ENCODE assay signal across 25 cellular contexts in genomic region chr10:125256026-125256425, GRCh38.
"Had no signal": no experiment of that assay in that cellular context is flagged by ENCODE, and none has a peak within 500 bp of the region (broad histone marks: within the 10 kb centered on the region; RNA-seq: fewer than 3 reads in every experiment).

No MANE protein-coding gene starts in this region.

- H3K27me3 ChIP-seq: pancreas, right lobe of liver, sigmoid colon, stomach, thyroid gland, tibial nerve, upper lobe of left lung, vagina had no signal

- H3K36me3 Mint-ChIP-seq: naive thymus-derived CD4-positive, alpha-beta T cell; stimulated activated effector memory CD8-positive, alpha-beta T cell treated with anti-CD3 and anti-CD28 coated beads, Interleukin-12 subunit alpha, Interleukin-12 subunit beta, amount 100 ng/mL, for 72 hours had no signal

- H3K4me3 ChIP-seq: pancreas, psoas muscle, right lobe of liver, sigmoid colon, stomach, thoracic aorta, thyroid gland, tibial nerve, upper lobe of left lung, vagina had no signal

- H3K27ac Mint-ChIP-seq: naive thymus-derived CD4-positive, alpha-beta T cell; natural killer cell; nephron; stimulated activated effector memory CD8-positive, alpha-beta T cell treated with anti-CD3 and anti-CD28 coated beads, Interleukin-12 subunit alpha, Interleukin-12 subunit beta, amount 100 ng/mL, for 72 hours; stimulated activated naive CD8-positive, alpha-beta T cell treated with anti-CD3 and anti-CD28 coated beads, Interleukin-15, Interleukin-2, amounts not matched to agents 100 ng/mL and 50 ng/mL, for 24 hours had no signal

- H3K4me1 ChIP-seq: pancreas, psoas muscle, right lobe of liver, sigmoid colon, stomach, thyroid gland, tibial nerve, upper lobe of left lung, vagina had no signal

- H3K27me3 Mint-ChIP-seq: stimulated activated naive CD8-positive, alpha-beta T cell treated with anti-CD3 and anti-CD28 coated beads, Interleukin-15, Interleukin-2, amounts not matched to agents 100 ng/mL and 50 ng/mL, for 24 hours had no signal

- H3K27ac ChIP-seq: pancreas, psoas muscle, right lobe of liver, sigmoid colon, stomach, thoracic aorta, thyroid gland, tibial nerve, upper lobe of left lung, vagina had no signal

- H3K4me3 Mint-ChIP-seq: naive thymus-derived CD4-positive, alpha-beta T cell; natural killer cell; nephron; stimulated activated effector memory CD8-positive, alpha-beta T cell treated with anti-CD3 and anti-CD28 coated beads, Interleukin-12 subunit alpha, Interleukin-12 subunit beta, amount 100 ng/mL, for 72 hours; stimulated activated naive B cell treated with anti-CD40 and anti-IgM and Interleukin-4, amounts not matched to agents 10 μg/mL and 1 μg/mL and 100 μg/mL, for 72 hours; stimulated activated naive CD8-positive, alpha-beta T cell treated with anti-CD3 and anti-CD28 coated beads, Interleukin-15, Interleukin-2, amounts not matched to agents 100 ng/mL and 50 ng/mL, for 24 hours had no signal

- DNase-seq: naive thymus-derived CD4-positive, alpha-beta T cell; natural killer cell; occipital lobe; pancreas; psoas muscle; right cardiac atrium; right lobe of liver; sigmoid colon; small intestine; stimulated activated CD4-positive, alpha-beta T cell treated with anti-CD3 and anti-CD28 coated beads, Interleukin-15, amount 100 ng/mL, for 24 hours; stimulated activated CD4-positive, alpha-beta T cell treated with anti-CD3 and anti-CD28 coated beads, Interleukin-2, amount 100 ng/mL, for 24 hours; stimulated activated CD4-positive, alpha-beta T cell treated with anti-CD3 and anti-CD28 coated beads, Interleukin-2, amount 100 ng/mL, for 48 hours; stimulated activated CD4-positive, alpha-beta T cell treated with anti-CD3 and anti-CD28 coated beads, Interleukin-4, amount 100 ng/mL, for 24 hours; stimulated activated naive B cell treated with anti-CD40 and anti-IgM and Interleukin-4, amounts not matched to agents 10 μg/mL and 1 μg/mL and 100 μg/mL, for 72 hours; stimulated activated naive CD4-positive, alpha-beta T cell treated with Interleukin-2 at 50 U/mL for 16 hours; stomach; thyroid gland; trophoblast cell; upper lobe of left lung had no signal

- H3K9me3 ChIP-seq: pancreas, right lobe of liver, thoracic aorta, thyroid gland, vagina had no signal

- H3K4me1 Mint-ChIP-seq: natural killer cell; nephron; stimulated activated effector memory CD8-positive, alpha-beta T cell treated with anti-CD3 and anti-CD28 coated beads, Interleukin-12 subunit alpha, Interleukin-12 subunit beta, amount 100 ng/mL, for 72 hours had no signal

- H3K36me3 ChIP-seq: pancreas, right lobe of liver, sigmoid colon, stomach, thoracic aorta, thyroid gland, tibial nerve, upper lobe of left lung, vagina had no signal
